Comparison of ENCODE assay signal across 8 cellular contexts in genomic region chr19:29610574-29611271, GRCh38. TPM values are rescaled to one million over a fixed set of nuclear protein-coding genes. Genes with fewer than 3 reads are reported as not detected.
DNase-seq lines count a peak whose midpoint lies in the region; ATAC-seq and TF ChIP-seq lines count a peak whose summit lies in the region.

No MANE protein-coding gene starts in this region.

- no peak overlapping the region for H3K27ac Mint-ChIP-seq in activated T-cell treated with anti-CD3 and anti-CD28 coated beads, Interleukin-2, amount 50 U/mL, for 72 hours

- H3K9me3 ChIP-seq in Peyer's patch (no peaks in the 10 kb centered on the region), suprapubic skin (no peaks in the 10 kb centered on the region)

- H3K36me3 ChIP-seq in Peyer's patch (peaks cover 0 to 65% (median 0%) of the 10 kb centered on the region in 3 donors), suprapubic skin (peaks cover 63% of the 10 kb centered on the region)

- H3K4me3 Mint-ChIP-seq in activated T-cell treated with anti-CD3 and anti-CD28 coated beads, Interleukin-2, amount 50 U/mL, for 72 hours = no peak overlapping the region

- 49% methylated on average over 12 of the region's 19 CpGs for WGBS in suprapubic skin

- TF ChIP-seq POLR2A in Peyer's patch (IDR thresholded peaks at IDR 0.05) = no peak
- no peak for TF ChIP-seq POLR2A in suprapubic skin (IDR thresholded peaks at IDR 0.05)

- DNase-seq in DMS79 (lab: John Stamatoyannopoulos, UW) (peak; percentile 61), HUDEP-2 (lab: John Stamatoyannopoulos, UW; ENCODE audit: unreplicated experiment in 76 of 76) (peak in 72 of 76 experiments; percentile 14 to 87 (median 63)), Peyer's patch (peak; percentile 76 to 94 (median 91)), fibroblast of pulmonary artery (ENCODE audit: low read depth) (peak; percentile 86), non-pigmented ciliary epithelial cell (ENCODE audit: low read depth) (peak; percentile 43), suprapubic skin (ENCODE audit: low spot score in 2 of 2) (peak; percentile 85 to 90)
- DNase-seq in activated T-cell treated with anti-CD3 and anti-CD28 coated beads, Interleukin-2, amount 50 U/mL, for 72 hours = peak; percentile 85 to 86

- H3K27ac ChIP-seq in Peyer's patch (peak overlapping the region in 1 of 4 donors; percentile 52), suprapubic skin (no peak overlapping the region)

- H3K4me1 ChIP-seq in Peyer's patch (peaks cover 0 to 7% (median 2%) of the 10 kb centered on the region in 4 donors), suprapubic skin (peaks cover 8% of the 10 kb centered on the region)

- no peaks in the 10 kb centered on the region for H3K9me3 Mint-ChIP-seq in activated T-cell treated with anti-CD3 and anti-CD28 coated beads, Interleukin-2, amount 50 U/mL, for 72 hours

- H3K4me3 ChIP-seq in Peyer's patch (no peak overlapping the region), fibroblast of pulmonary artery (replicated peaks; ENCODE audit: low read depth, low read length) (no peak overlapping the region), suprapubic skin (no peak overlapping the region)

- ATAC-seq in GM21447 (IDR thresholded peaks at IDR 0.05; ENCODE audit: unreplicated experiment) = peak; percentile 54
- peak; percentile 66 to 74 for ATAC-seq in activated T-cell treated with anti-CD3 and anti-CD28 coated beads, Interleukin-2, amount 50 U/mL, for 72 hours (replicated peaks in 1 of 2)

- peaks cover 11 to 38% of the 10 kb centered on the region in 2 donors for H3K36me3 Mint-ChIP-seq in activated T-cell treated with anti-CD3 and anti-CD28 coated beads, Interleukin-2, amount 50 U/mL, for 72 hours (ENCODE audit: insufficient read depth in 2 of 2)

- TF ChIP-seq EP300 in suprapubic skin (IDR thresholded peaks at IDR 0.05) = no peak

- no peaks in the 10 kb centered on the region for H3K27me3 Mint-ChIP-seq in activated T-cell treated with anti-CD3 and anti-CD28 coated beads, Interleukin-2, amount 50 U/mL, for 72 hours (ENCODE audit: low read depth)

- TF ChIP-seq CTCF in Peyer's patch (IDR thresholded peaks at IDR 0.05) (peak; percentile 76 to 87 (median 83)), fibroblast of pulmonary artery (IDR thresholded peaks at IDR 0.05; ENCODE audit: low read length, missing control alignments) (peak; percentile 90), suprapubic skin (IDR thresholded peaks at IDR 0.05) (peak; percentile 70 to 85)

- H3K4me1 Mint-ChIP-seq in activated T-cell treated with anti-CD3 and anti-CD28 coated beads, Interleukin-2, amount 50 U/mL, for 72 hours (ENCODE audit: low read depth) = peaks cover 30% of the 10 kb centered on the region

- no peaks in the 10 kb centered on the region for H3K27me3 ChIP-seq in Peyer's patch
- no peaks in the 10 kb centered on the region for H3K27me3 ChIP-seq in suprapubic skin

RNA-seq across cellular contexts. Expression of gene POP4, which starts 4.6 kb away (rescaled TPM):
- 10 to 100 TPM; 43.7 to 50.9 (median 49.1) TPM for total RNA-seq in Peyer's patch
- 10 to 100 TPM; 62.6 to 65.3 TPM for total RNA-seq in activated T-cell treated with anti-CD3 and anti-CD28 coated beads, Interleukin-2, amount 50 U/mL, for 72 hours
- 10 to 100 TPM; 35.4 to 76.8 (median 62.6) TPM for total RNA-seq in suprapubic skin

RNA-seq across cellular contexts. Expression of gene PLEKHF1, which starts 54.5 kb away (rescaled TPM):
- total RNA-seq in Peyer's patch (10 to 100 TPM in 1 of 4 donors, 1 to 10 TPM in 3; 8.2 to 16.5 (median 9.0) TPM), suprapubic skin (10 to 100 TPM in 2 of 4 donors, 1 to 10 TPM in 2; 4.5 to 18.8 (median 9.7) TPM)
- 10 to 100 TPM; 21.3 to 21.5 TPM for total RNA-seq in activated T-cell treated with anti-CD3 and anti-CD28 coated beads, Interleukin-2, amount 50 U/mL, for 72 hours
